Comparison of ENCODE assay signal across 19 cellular contexts in the genomic region with DNA sequence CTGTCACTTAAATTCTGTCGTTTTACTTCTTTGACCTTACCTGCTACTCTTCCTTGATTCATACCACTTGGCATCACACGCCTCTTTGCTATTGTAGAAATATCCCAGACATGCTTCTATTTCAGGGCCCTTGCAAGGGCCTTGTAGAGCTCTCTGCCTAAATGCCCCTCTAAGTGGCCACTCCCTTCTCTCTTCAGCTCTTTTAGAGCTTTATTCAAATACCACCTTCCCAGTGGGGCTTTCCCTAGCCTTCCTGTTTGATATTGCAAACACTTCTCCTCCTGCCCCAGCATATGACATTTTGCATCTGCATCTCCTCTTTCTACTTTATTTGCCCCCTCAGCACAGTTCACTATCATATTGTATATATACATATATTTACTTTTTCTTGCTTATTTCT. TPM values are rescaled to one million over a fixed set of nuclear protein-coding genes. Genes with fewer than 3 reads are reported as not detected.
DNase-seq lines count a peak whose midpoint lies in the region; ATAC-seq, FAIRE-seq and TF ChIP-seq lines count a peak whose summit lies in the region.
"Had no signal": no experiment of that assay in that cellular context is flagged by ENCODE, and none has a peak within 500 bp of the region (broad histone marks: within the 10 kb centered on the region; RNA-seq: fewer than 3 reads in every experiment).

No MANE protein-coding gene starts in this region.

- H3K4me2 ChIP-seq in GM12878 (ENCODE audit: control insufficient read depth, insufficient read depth) = no peak overlapping the region

- FAIRE-seq in GM18507 (lab: Jason Lieb, UNC) (peak; percentile 59), GM12878 (lab: Jason Lieb, UNC) (no peak)
- FAIRE-seq: astrocyte, colon, H54, TTC549 had no signal

- peaks cover 24 to 34% (median 30%) of the 10 kb centered on the region in 4 donors for H3K4me1 Mint-ChIP-seq in CD4-positive, CD25-positive, alpha-beta regulatory T cell

- peaks cover 4% of the 10 kb centered on the region for H3K4me1 ChIP-seq in CD4-positive, CD25-positive, alpha-beta regulatory T cell (ENCODE audit: control insufficient read depth, insufficient read depth, low read length, poor library complexity, severe bottlenecking)
- H3K4me1 ChIP-seq in GM12878 (ENCODE audit: control insufficient read depth, insufficient read depth, low read length) = peaks cover 35% of the 10 kb centered on the region

- no peak for TF ChIP-seq CTCF in GM12878 (IDR thresholded peaks at IDR 0.05 in 2 of 3, conservative IDR thresholded peaks at IDR 0.05 in 1 of 3; ENCODE audit: control insufficient read depth in 2 of 3, extremely low read depth in 1 of 3, insufficient read depth in 1 of 3, low read depth in 3 of 3, low read length in 3 of 3)

- no peak for TF ChIP-seq RAD21 in GM12878 (IDR thresholded peaks at IDR 0.05; ENCODE audit: insufficient read depth, low read depth, low read length)

- H3K9ac ChIP-seq in GM12878 (ENCODE audit: control insufficient read depth, insufficient read depth, low read length) = no peak overlapping the region

- WGBS in GM12878 (ENCODE audit: insufficient coverage, insufficient replicate concordance, low lambda C conversion rate, missing lambda C conversion rate) = 70% methylated on average over 2 of the region's 2 CpGs

- H3K27ac Mint-ChIP-seq in CD4-positive, CD25-positive, alpha-beta regulatory T cell = peak overlapping the region; percentile 2 to 68 (median 54)
- H3K27ac Mint-ChIP-seq: activated CD4-positive, alpha-beta memory T cell treated with anti-CD3 and anti-CD28 coated beads, Interleukin-2, amount 10 ng/mL, durations not matched to agents 7 days and 5 days had no signal

- no peak overlapping the region for H3K27ac ChIP-seq in CD4-positive, CD25-positive, alpha-beta regulatory T cell (ENCODE audit: insufficient read depth, low read length, poor library complexity, severe bottlenecking)
- no peak overlapping the region for H3K27ac ChIP-seq in GM12878 (ENCODE audit: control insufficient read depth, insufficient read depth)
- H3K27ac ChIP-seq: psoas muscle had no signal

- no peaks in the 10 kb centered on the region for H3K9me3 ChIP-seq in CD4-positive, CD25-positive, alpha-beta regulatory T cell (ENCODE audit: control insufficient read depth in 2 of 2, low read length in 2 of 2)
- H3K9me3 ChIP-seq in GM12878 (replicated peaks; ENCODE audit: control insufficient read depth, insufficient read depth, low read length) = peaks cover 6% of the 10 kb centered on the region; the same call in 2 of the 3 replicates
- H3K9me3 ChIP-seq: psoas muscle had no signal

- SMC1A ChIA-PET in GM12878 (lab: Charles Lee; ENCODE audit: uncharacterized antibody, unreplicated experiment) = interaction anchor here (0.7 to 1.4 kb wide), 5 partner anchors 32 to 238 kb away, joined by 3 to 4 read pairs (median 3); no protein-coding TSS in a partner anchor

- H3K79me2 ChIP-seq in GM12878 (ENCODE audit: control insufficient read depth, insufficient read depth, low read length) = peaks cover 5% of the 10 kb centered on the region

- RAD21 ChIA-PET in GM12878 (lab: Charles Lee; ENCODE audit: unreplicated experiment) = interaction anchor here (0.9 to 1.4 kb wide), 3 partner anchors 21 to 238 kb away, joined by 3 to 4 read pairs (median 3); no protein-coding TSS in a partner anchor

- CTCF ChIA-PET in GM12878 (lab: Yijun Ruan, JAX) (interaction anchor here (1.0 to 1.3 kb wide), 3 partner anchors 10 to 238 kb away, joined by 3 read pairs; no protein-coding TSS in a partner anchor), HEK293T (lab: Yijun Ruan, JAX) (no interaction called here)

- no peak for TF ChIP-seq EP300 in GM12878 (IDR thresholded peaks at IDR 0.05; ENCODE audit: borderline replicate concordance in 1 of 2, control insufficient read depth in 1 of 2, low read depth in 2 of 2, low read length in 2 of 2)

- no peak for DNase-seq in CD4-positive, CD25-positive, alpha-beta regulatory T cell
- no peak for DNase-seq in GM18507 (ENCODE audit: extremely low spot score, insufficient read length, low read depth)
- DNase-seq in GM12878 (ENCODE audit: low read depth, low spot score) = no peak
- DNase-seq in HEK293T (ENCODE audit: extremely low spot score) = no peak
- no peak for DNase-seq in UCSD-AML1 (lab: John Stamatoyannopoulos, UW; ENCODE audit: unreplicated experiment)
- DNase-seq in SW 1271 (lab: John Stamatoyannopoulos, UW) = no peak
- DNase-seq: activated CD4-positive, alpha-beta memory T cell treated with anti-CD3 and anti-CD28 coated beads, Interleukin-2, amount 10 ng/mL, durations not matched to agents 7 days and 5 days; Calu3; foreskin melanocyte; NCI-H1092 treated with DMSO at 0.1 percent for 48 hours; PC-3; psoas muscle had no signal

- peak in 1 of 2 donors; percentile 20 for ATAC-seq in CD4-positive, CD25-positive, alpha-beta regulatory T cell (ENCODE audit: low read depth in 2 of 2)
- ATAC-seq in HG03108 (IDR thresholded peaks at IDR 0.05; ENCODE audit: unreplicated experiment) (peak; percentile 39), GM12878 (peak; percentile 24), HG03460 (IDR thresholded peaks at IDR 0.05; ENCODE audit: unreplicated experiment) (no peak)
- ATAC-seq: left lobe of liver, PC-3, psoas muscle had no signal

- POLR2A ChIA-PET in GM12878 (lab: Charles Lee) (interaction anchor here (0.6 to 1.0 kb wide), 3 partner anchors 12 to 29 kb away, joined by 3 to 4 read pairs (median 3); no protein-coding TSS in a partner anchor), HEK293T (lab: Yijun Ruan, JAX) (no interaction called here)

- H2AFZ ChIP-seq in GM12878 (ENCODE audit: control insufficient read depth, low read depth, low read length) = no peak overlapping the region

- peaks cover 38% of the 10 kb centered on the region for H3K36me3 ChIP-seq in CD4-positive, CD25-positive, alpha-beta regulatory T cell (ENCODE audit: control insufficient read depth, insufficient read depth, low read length)
- peaks cover 10 to 17% of the 10 kb centered on the region in 2 experiments for H3K36me3 ChIP-seq in GM12878 (ENCODE audit: control insufficient read depth in 2 of 2, insufficient read depth in 2 of 2, low read length in 1 of 2)

- no peak for TF ChIP-seq POLR2A in GM12878 (IDR thresholded peaks at IDR 0.05; ENCODE audit: low read depth, low read length)

- no TSS peak for BruUV-seq in GM12878 (replicated peaks; lab: Mats Ljungman, UMichigan)

- intact Hi-C loops in GM12878 (cut with micrococcal nuclease; ENCODE audit: unreplicated experiment) = loop anchor here (5.0 kb wide), 2 partner anchors 38 to 52 kb away; a partner anchor contains a TSS

- in situ Hi-C loops in GM12878 (cut with MboI) = no loop called here

- H3K36me3 Mint-ChIP-seq in CD4-positive, CD25-positive, alpha-beta regulatory T cell = peaks cover 47% of the 10 kb centered on the region

- no peaks in the 10 kb centered on the region for H3K27me3 Mint-ChIP-seq in CD4-positive, CD25-positive, alpha-beta regulatory T cell
- H3K27me3 Mint-ChIP-seq: activated CD4-positive, alpha-beta memory T cell treated with anti-CD3 and anti-CD28 coated beads, Interleukin-2, amount 10 ng/mL, durations not matched to agents 7 days and 5 days had no signal

- H4K20me1 ChIP-seq in GM12878 (ENCODE audit: control insufficient read depth, insufficient read depth) = no peaks in the 10 kb centered on the region

- no peaks in the 10 kb centered on the region for H3K27me3 ChIP-seq in CD4-positive, CD25-positive, alpha-beta regulatory T cell (ENCODE audit: control insufficient read depth, insufficient read depth, low read length)
- H3K27me3 ChIP-seq in GM12878 (replicated peaks in 1 of 2; ENCODE audit: control insufficient read depth in 2 of 2, insufficient read depth in 2 of 2, low read length in 1 of 2) = no peaks in the 10 kb centered on the region

- H3K9me3 Mint-ChIP-seq in CD4-positive, CD25-positive, alpha-beta regulatory T cell = peaks cover 0 to 2% (median 0%) of the 10 kb centered on the region in 7 donors
- H3K9me3 Mint-ChIP-seq: activated CD4-positive, alpha-beta memory T cell treated with anti-CD3 and anti-CD28 coated beads, Interleukin-2, amount 10 ng/mL, durations not matched to agents 7 days and 5 days had no signal

- no peak overlapping the region for H3K4me3 ChIP-seq in CD4-positive, CD25-positive, alpha-beta regulatory T cell (ENCODE audit: low read depth, low read length)
- H3K4me3 ChIP-seq in GM12878 = no peak overlapping the region
- H3K4me3 ChIP-seq: psoas muscle had no signal

- H3K4me3 Mint-ChIP-seq in CD4-positive, CD25-positive, alpha-beta regulatory T cell = peak overlapping the region in 2 of 4 donors; percentile 1 to 19
- H3K4me3 Mint-ChIP-seq: activated CD4-positive, alpha-beta memory T cell treated with anti-CD3 and anti-CD28 coated beads, Interleukin-2, amount 10 ng/mL, durations not matched to agents 7 days and 5 days had no signal

TF ChIP-seq in GM12878, 131 proteins besides CTCF, POLR2A, EP300 and RAD21:
- TF ChIP-seq FOXK2 (IDR thresholded peaks at IDR 0.05) (no peak), MTA3 (IDR thresholded peaks at IDR 0.05; ENCODE audit: borderline replicate concordance, low read length) (0 out of 2 replicates have a peak, but pooled peaks have one; percentile 9)

TF ChIP-seq in HEK293T, 16 proteins besides CTCF, POLR2A, EP300 and RAD21 (continues in another document):
- TF ChIP-seq FOXM1 (IDR thresholded peaks at IDR 0.05; ENCODE audit: borderline replicate concordance) = no peak
- TF ChIP-seq SUZ12 (IDR thresholded peaks at IDR 0.05) = no peak
- no peak for TF ChIP-seq LEF1 (IDR thresholded peaks at IDR 0.05; ENCODE audit: borderline replicate concordance)
- no peak for TF ChIP-seq NFRKB (IDR thresholded peaks at IDR 0.05)
- no peak for TF ChIP-seq HDGF (IDR thresholded peaks at IDR 0.05; ENCODE audit: borderline replicate concordance)
- TF ChIP-seq ELF4 (IDR thresholded peaks at IDR 0.05) = no peak

RNA-seq across cellular contexts. Expression of a gene that starts 54.0 kb away (rescaled TPM):
- 405 TPM for total RNA-seq in CD4-positive, CD25-positive, alpha-beta regulatory T cell
- polyA plus RNA-seq in CD4-positive, CD25-positive, alpha-beta regulatory T cell = 10 to 100 TPM; 32.9 to 39.8 (median 33.8) TPM
- total RNA-seq in GM12878 (2013; cell fraction: nucleolus; rRNA removed) = 104 and 128 TPM in 2 replicates
- total RNA-seq in GM12878 (2014; rRNA removed) (40.7 and 46.1 TPM in 2 replicates), GM12878 (2014; rRNA removed; fragmentation: Illumina TruSeq; extraction: Trizol) (32.9 and 33.9 TPM in 2 replicates), GM12878 (2021) (54.6 and 55.4 TPM in 2 replicates)
- polyA plus RNA-seq in GM12878 (2011; ENCODE audit: low read depth) = 19.2 TPM
- polyA plus RNA-seq in GM12878 (2011; rRNA removed) (92.0 and 137 TPM in 2 replicates), GM12878 (2014; fragmentation: Illumina TruSeq; extraction: Trizol) (38.9 and 47.6 TPM in 2 replicates), GM12878 (2014; fragmentation: Nextera tagmentation; extraction: Ambion mirVana) (10 to 100 TPM; 12.1 to 13.2 TPM), GM12878 (2014; rRNA removed) (35.0 and 36.7 TPM in 2 replicates), GM12878 (2016; fragmentation: Nextera tagmentation; extraction: Ambion mirVana) (10 to 100 TPM; 43.9 to 45.3 TPM)
- 36.5 and 40.9 TPM in 2 replicates for polyA plus RNA-seq in GM12878 (2011; cell fraction: cytosol; rRNA removed)
- 48.4 and 49.6 TPM in 2 replicates for polyA plus RNA-seq in GM12878 (2011; cell fraction: nucleus; rRNA removed)
- 24.6 and 25.7 TPM in 2 replicates for polyA plus RNA-seq in GM12878 (2012)
- 60.6 and 77.2 TPM in 2 replicates for polyA minus RNA-seq in GM12878 (2011; rRNA and poly(A)+ RNA removed)
- polyA minus RNA-seq in GM12878 (2011; cell fraction: cytosol; rRNA and poly(A)+ RNA removed) = 25.8 and 30.8 TPM in 2 replicates
- 71.6 and 122 TPM in 2 replicates for polyA minus RNA-seq in GM12878 (2011; cell fraction: nucleus; rRNA and poly(A)+ RNA removed)
